Comparison of ENCODE assay signal across 7 cellular contexts in the genomic region with DNA sequence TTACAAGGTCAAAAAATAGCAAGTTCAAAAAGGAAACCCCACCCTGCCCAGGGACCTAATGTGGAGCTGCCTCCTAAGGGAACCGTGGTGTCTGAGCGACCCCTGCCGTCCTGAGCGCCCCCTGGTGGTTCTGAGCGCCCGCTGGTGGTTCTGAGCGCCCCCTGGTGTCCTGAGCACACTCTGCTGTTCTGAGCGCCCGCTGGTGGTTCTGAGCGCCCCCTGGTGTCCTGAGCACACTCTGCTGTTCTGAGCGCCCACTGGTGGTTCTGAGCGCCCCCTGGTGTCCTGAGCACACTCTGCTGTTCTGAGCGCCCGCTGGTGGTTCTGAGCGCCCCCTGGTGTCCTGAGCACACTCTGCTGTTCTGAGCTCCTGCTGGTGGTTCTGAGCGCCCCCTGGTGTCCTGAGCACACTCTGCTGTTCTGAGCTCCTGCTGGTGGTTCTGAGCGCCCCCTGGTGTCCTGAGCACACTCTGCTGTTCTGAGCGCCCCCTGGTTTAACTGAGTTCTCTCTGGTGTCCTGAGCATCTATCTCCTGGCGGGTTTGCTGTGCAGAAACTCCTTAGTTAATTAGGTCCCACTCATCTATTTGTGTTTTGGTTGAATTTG.
DNase-seq lines count a peak whose midpoint lies in the region; ATAC-seq, FAIRE-seq and TF ChIP-seq lines count a peak whose summit lies in the region.
"Not testable (repeated sequence)": the region's sequence is repeated elsewhere in the genome, so short reads cannot be mapped to it uniquely, and the experiment has no call there.

No MANE protein-coding gene starts in this region.

- not testable (repeated sequence) for H3K4me1 ChIP-seq in Panc1 (ENCODE audit: control insufficient read depth, insufficient read depth, low read length); GM12878 (ENCODE audit: control insufficient read depth, insufficient read depth, low read length); HepG2 (ENCODE audit: insufficient read depth, low read length)

- not testable (repeated sequence) for DNase-seq in GM12892 (ENCODE audit: insufficient read length); HepG2 (ENCODE audit: low spot score)
- DNase-seq in Panc1 (ENCODE audit: low read depth, low spot score) (peak; percentile 76), GM12878 (ENCODE audit: low read depth, low spot score) (peak; percentile 28)
- peak; percentile 86 for DNase-seq in activated CD8-positive, alpha-beta memory T cell treated with anti-CD3 and anti-CD28 coated beads for 24 hours
- DNase-seq in stimulated activated CD4-positive, alpha-beta T cell treated with anti-CD3 and anti-CD28 coated beads, Interleukin-2, amount 100 ng/mL, for 4 hours (ENCODE audit: low read depth), result peak; percentile 35

- peak; percentile 99 for FAIRE-seq in GM12892 (lab: Jason Lieb, UNC)
- FAIRE-seq in GM12878 (lab: Jason Lieb, UNC), result peak; percentile 98
- FAIRE-seq in HepG2 (lab: Jason Lieb, UNC), result not testable (repeated sequence)

- not testable (repeated sequence) for H3K4me2 ChIP-seq in GM12878 (ENCODE audit: control insufficient read depth, insufficient read depth); HepG2 (ENCODE audit: low read depth, low read length)

- H3K4me3 ChIP-seq in Panc1 (ENCODE audit: low read depth in 2 of 2, low read length in 2 of 2); GM12878; HepG2 (replicated peaks in 1 of 3; ENCODE audit: insufficient read depth in 1 of 3, low read depth in 2 of 3, low read length in 3 of 3): not testable (repeated sequence)

- H3K9ac ChIP-seq in GM12878 (ENCODE audit: control insufficient read depth, insufficient read depth, low read length); HepG2 (ENCODE audit: insufficient read depth, low read depth, low read length): not testable (repeated sequence)

- H3K79me2 ChIP-seq in GM12878 (ENCODE audit: control insufficient read depth, insufficient read depth, low read length); HepG2 (ENCODE audit: insufficient read depth, low read length): not testable (repeated sequence)

- under 1% methylated on average over 18 of the region's 19 CpGs for WGBS in GM12878 (ENCODE audit: insufficient coverage, insufficient replicate concordance, low lambda C conversion rate, missing lambda C conversion rate)
- WGBS in HepG2 (ENCODE audit: low lambda C conversion rate), result 28% methylated on average over 4 of the region's 19 CpGs

- not testable (repeated sequence) for TF ChIP-seq POLR2A in GM12892 (IDR thresholded peaks at IDR 0.05; ENCODE audit: low read depth, low read length); GM12878 (IDR thresholded peaks at IDR 0.05; ENCODE audit: low read depth, low read length); HepG2 (IDR thresholded peaks at IDR 0.05; ENCODE audit: insufficient read depth in 1 of 2, low read depth in 2 of 2, low read length in 2 of 2)

- H3K36me3 ChIP-seq in Panc1 (ENCODE audit: control insufficient read depth, insufficient read depth, low read length); GM12878 (ENCODE audit: control insufficient read depth in 2 of 2, insufficient read depth in 2 of 2, low read length in 1 of 2); HepG2 (replicated peaks in 1 of 2; ENCODE audit: control insufficient read depth in 1 of 2, insufficient read depth in 2 of 2, low read length in 2 of 2): not testable (repeated sequence)

- peak; percentile 29; the same call in 1 of the 2 replicates for TF ChIP-seq RAD21 in GM12878 (IDR thresholded peaks at IDR 0.05; ENCODE audit: insufficient read depth, low read depth, low read length)
- not testable (repeated sequence) for TF ChIP-seq RAD21 in HepG2 (CRISPR knock-in tag; IDR thresholded peaks at IDR 0.05)

- in situ Hi-C loops in Panc1 (cut with HindIII; ENCODE audit: low pct_unique_long_range_greater_than_20kb, low sequenced_read_pairs); GM12878 (cut with MboI); HepG2 (cut with HindIII; ENCODE audit: extremely low pct_ligation_motif_present, low pct_unique_long_range_greater_than_20kb): not testable (repeated sequence)

- H4K20me1 ChIP-seq in GM12878 (ENCODE audit: control insufficient read depth, insufficient read depth); HepG2 (ENCODE audit: insufficient read depth, low read length): not testable (repeated sequence)

- ATAC-seq in HG03103 (IDR thresholded peaks at IDR 0.05; ENCODE audit: low read depth, unreplicated experiment) (peak; percentile 66), GM12878 (peak; percentile 86)
- not testable (repeated sequence) for ATAC-seq in Panc1, HepG2

- TF ChIP-seq CTCF in Panc1 (IDR thresholded peaks at IDR 0.05) (peak; percentile 38), GM12878 (IDR thresholded peaks at IDR 0.05 in 2 of 3, conservative IDR thresholded peaks at IDR 0.05 in 1 of 3; ENCODE audit: control insufficient read depth in 2 of 3, extremely low read depth in 1 of 3, insufficient read depth in 1 of 3, low read depth in 3 of 3, low read length in 3 of 3) (peak; percentile 81 to 100 (median 95)), HepG2 (CRISPR knock-in tag; IDR thresholded peaks at IDR 0.05) (peak; percentile 52)

- intact Hi-C loops in Panc1 (cut with micrococcal nuclease; ENCODE audit: unreplicated experiment), result not testable (repeated sequence)
- intact Hi-C loops in GM12878 (cut with micrococcal nuclease; ENCODE audit: unreplicated experiment) (loop anchor here (5.0 kb wide), 2 partner anchors 52 to 802 kb away; no protein-coding TSS in a partner anchor), HepG2 (cut with micrococcal nuclease; ENCODE audit: unreplicated experiment) (loop anchor here (5.0 kb wide), 1 partner anchor 168 kb away; no protein-coding TSS in a partner anchor)

- not testable (repeated sequence) for H3K9me3 ChIP-seq in Panc1 (ENCODE audit: control insufficient read depth, insufficient read depth, low read depth, low read length); GM12878 (replicated peaks; ENCODE audit: control insufficient read depth, insufficient read depth, low read length); HepG2 (ENCODE audit: low read length)

- CTCF ChIA-PET in Panc1 (lab: Charles Lee), result interaction anchor here (0.7 kb wide), 1 partner anchor 159 kb away, joined by 3 read pairs; no protein-coding TSS in a partner anchor
- CTCF ChIA-PET in GM12878 (lab: Yijun Ruan, JAX), result interaction anchor here (0.6 to 5.0 kb wide), 62 partner anchors 8 to 247 kb away, joined by 3 to 95 read pairs (median 6); no protein-coding TSS in a partner anchor
- CTCF ChIA-PET in HepG2 (lab: Yijun Ruan, JAX; ENCODE audit: low intra/inter-chr PET ratio, low total read pairs), result interaction anchor here (0.6 to 3.6 kb wide), 13 partner anchors 27 to 355 kb away, joined by 3 to 70 read pairs (median 8); no protein-coding TSS in a partner anchor

- POLR2A ChIA-PET in Panc1 (lab: Charles Lee); GM12878 (lab: Charles Lee); HepG2 (lab: Yijun Ruan, JAX): not testable (repeated sequence)

- H2AFZ ChIP-seq in GM12878 (ENCODE audit: control insufficient read depth, low read depth, low read length); HepG2 (ENCODE audit: low read length): not testable (repeated sequence)

- RAD21 ChIA-PET in GM12878 (lab: Charles Lee; ENCODE audit: unreplicated experiment), result interaction anchor here (0.7 to 1.1 kb wide), 6 partner anchors 11 to 246 kb away, joined by 3 read pairs; no protein-coding TSS in a partner anchor

- not testable (repeated sequence) for TF ChIP-seq EP300 in GM12878 (IDR thresholded peaks at IDR 0.05; ENCODE audit: borderline replicate concordance in 1 of 2, control insufficient read depth in 1 of 2, low read depth in 2 of 2, low read length in 2 of 2); HepG2 (IDR thresholded peaks at IDR 0.05; ENCODE audit: low read depth in 2 of 2, low read length in 2 of 2); HepG2 (CRISPR knock-in tag; IDR thresholded peaks at IDR 0.05; ENCODE audit: borderline replicate concordance)

- H3K27ac ChIP-seq in Panc1 (ENCODE audit: low read length); GM12878 (ENCODE audit: control insufficient read depth, insufficient read depth); HepG2 (ENCODE audit: extremely low read length, insufficient read depth, low read length): not testable (repeated sequence)

- SMC1A ChIA-PET in GM12878 (lab: Charles Lee; ENCODE audit: uncharacterized antibody, unreplicated experiment), result interaction anchor here (0.8 to 2.1 kb wide), 7 partner anchors 9 to 167 kb away, joined by 3 to 5 read pairs (median 4); no protein-coding TSS in a partner anchor

- not testable (repeated sequence) for H3K27me3 ChIP-seq in Panc1 (ENCODE audit: control insufficient read depth, insufficient read depth, low read length); GM12878 (replicated peaks in 1 of 2; ENCODE audit: control insufficient read depth in 2 of 2, insufficient read depth in 2 of 2, low read length in 1 of 2); HepG2 (ENCODE audit: control insufficient read depth in 1 of 2, insufficient read depth in 2 of 2, low read length in 2 of 2)

- not testable (repeated sequence) for BruUV-seq in Panc1 (replicated peaks; lab: Mats Ljungman, UMichigan); GM12878 (replicated peaks; lab: Mats Ljungman, UMichigan); HepG2 (replicated peaks; lab: Mats Ljungman, UMichigan)

TF ChIP-seq in GM12878, 131 proteins besides CTCF, POLR2A, EP300 and RAD21 (continues in another document):
- TF ChIP-seq CREM (IDR thresholded peaks at IDR 0.05; ENCODE audit: low read depth) (peak; percentile 68; the same call in 1 of the 2 replicates), SMC3 (IDR thresholded peaks at IDR 0.05; ENCODE audit: borderline replicate concordance, low read length) (peak; percentile 49; the same call in 1 of the 2 replicates), IRF4 (IDR thresholded peaks at IDR 0.05; ENCODE audit: low read depth, low read length) (0 out of 2 replicates have a peak, but pooled peaks have one; percentile 39)

TF ChIP-seq in HepG2, 621 proteins besides CTCF, POLR2A, EP300 and RAD21 (continues in another document):
- peak; percentile 26 for TF ChIP-seq PRPF4 (IDR thresholded peaks at IDR 0.05; ENCODE audit: low read depth, low read length, poor library complexity, severe bottlenecking)

Comparison
In these comparisons a context has a peak if more than half of its experiments do, and no peak if none do; other contexts are left out.
1. CTCF ChIP-seq: peak in every context shown above with its lines; median percentile 95 in GM12878; 52 in HepG2; 38 in Panc1.